In the genomic region with DNA sequence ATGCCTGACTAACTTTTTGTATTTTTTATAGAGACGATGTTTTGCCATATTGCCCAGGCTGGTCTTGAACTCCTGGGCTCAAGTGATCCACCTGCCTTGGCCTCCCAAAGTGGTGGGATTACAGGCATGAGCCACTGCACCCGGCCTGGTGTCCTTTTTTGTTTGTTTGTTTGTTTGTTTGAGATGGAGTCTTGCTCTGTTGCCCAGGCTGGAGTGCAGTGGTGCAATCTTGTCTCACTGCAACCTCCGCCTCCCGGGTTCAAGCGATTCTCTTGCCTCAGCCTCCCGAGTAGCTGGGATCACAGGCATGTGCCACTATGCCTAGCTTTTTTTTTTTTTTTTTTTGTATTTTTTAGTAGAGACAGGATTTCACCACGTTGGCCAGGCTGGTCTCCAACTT, we compare ENCODE assay signal across 8 cellular contexts. TPM values are rescaled to one million over a fixed set of nuclear protein-coding genes. Genes with fewer than 3 reads are reported as not detected.
"Had no signal": no experiment of that assay in that cellular context is flagged by ENCODE, and none has a peak within 500 bp of the region (broad histone marks: within the 10 kb centered on the region; RNA-seq: fewer than 3 reads in every experiment).

No MANE protein-coding gene starts in this region.

RNA-seq across cellular contexts. Expression of gene GPR84, which starts 10.0 kb away (rescaled TPM):
- total RNA-seq: activated CD8-positive, alpha-beta T cell treated with anti-CD3 and anti-CD28 coated beads for 36 hours; LHCN-M2; PC-3; Peyer's patch; SK-MEL-5 had no signal

RNA-seq across cellular contexts. Expression of gene NFE2, which starts 53.5 kb away (rescaled TPM):
- total RNA-seq: activated CD4-positive, alpha-beta T cell treated with anti-CD3 and anti-CD28 coated beads, Interleukin-2, amount 10 ng/mL, durations not matched to agents 24 days and 14 days; activated CD8-positive, alpha-beta memory T cell treated with anti-CD3 and anti-CD28 coated beads for 36 hours; activated CD8-positive, alpha-beta T cell treated with anti-CD3 and anti-CD28 coated beads for 36 hours; activated T-helper 2 cell treated with anti-CD3 and anti-CD28 coated beads, Interferon-gamma antibody, Interleukin-2, Interleukin-4, amounts not matched to agents 10 μg/mL and 5 μg/mL and 100 μg/mL, durations not matched to agents 14 hours and 24 hours and 36 hours; Peyer's patch had no signal
